Comparison of ENCODE assay signal across 6 cellular contexts in the genomic region with DNA sequence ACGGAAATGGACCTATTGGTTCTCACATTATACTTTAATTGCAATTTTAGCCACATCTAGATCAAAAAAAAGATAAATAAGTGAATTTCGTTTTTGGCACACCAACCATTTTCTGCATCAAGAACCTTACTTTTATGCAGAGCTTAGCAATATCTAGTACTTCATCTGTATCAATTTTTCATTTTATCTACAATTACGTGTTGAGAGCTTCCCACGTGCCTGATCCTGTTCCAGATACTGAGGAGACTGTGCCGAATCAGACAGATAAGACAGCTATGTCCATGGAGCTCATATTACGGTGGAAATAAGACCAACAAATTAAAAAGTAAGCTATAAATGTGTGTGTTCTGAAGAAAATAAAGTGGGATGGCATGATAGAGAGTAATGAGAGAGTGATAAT.
"Had no signal": no experiment of that assay in that cellular context is flagged by ENCODE, and none has a peak within 500 bp of the region (broad histone marks: within the 10 kb centered on the region; RNA-seq: fewer than 3 reads in every experiment).

No MANE protein-coding gene starts in this region.

- DNase-seq: H9, HCEC 1CT, IMR-90, KG1 had no signal

- ATAC-seq: GM23338, K562 had no signal
